Comparison of ENCODE assay signal across 21 cellular contexts in the genomic region with DNA sequence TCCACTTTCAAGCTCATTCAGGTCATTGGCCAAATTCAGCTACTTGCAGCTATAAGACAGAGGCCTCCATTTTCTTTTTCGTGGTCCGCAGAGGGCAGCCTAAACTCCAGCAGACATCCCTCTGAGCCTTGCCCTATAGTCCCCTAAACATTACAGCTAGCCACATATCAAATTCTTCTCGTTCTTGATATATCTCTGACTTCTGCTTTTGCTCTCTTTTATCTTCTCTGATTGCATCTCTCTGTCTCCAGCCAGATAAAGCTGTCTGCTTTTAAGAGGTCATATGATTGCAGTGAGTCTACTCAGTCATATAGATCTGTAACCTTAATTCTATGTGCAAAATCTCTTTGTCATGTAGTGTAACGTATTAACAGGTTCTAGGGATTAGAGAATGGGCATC.
"Had no signal": no experiment of that assay in that cellular context is flagged by ENCODE, and none has a peak within 500 bp of the region (broad histone marks: within the 10 kb centered on the region; RNA-seq: fewer than 3 reads in every experiment).

No MANE protein-coding gene starts in this region.

- H3K27ac ChIP-seq: RWPE1 had no signal

- H3K27me3 ChIP-seq: MG63 had no signal

- DNase-seq: IMR-90, Karpas-422, KG1, MG63, NCI-H1092, NCI-H1105 treated with DMSO at 0.1 percent for 48 hours, NCI-H1417 treated with DMSO at 0.1 percent for 48 hours, NCI-H146, NCI-H1694 treated with DMSO at 0.1 percent for 48 hours, NCI-H1930, NCI-H2081, NCI-H2107, NCI-H2227 treated with DMSO at 0.1 percent for 48 hours, NCI-H524, NCI-H526 treated with DMSO at 0.1 percent for 48 hours, NCI-H748 treated with DMSO at 0.1 percent for 48 hours, PC-3, SHP77 had no signal

- H3K4me3 ChIP-seq: MG63 had no signal

- ATAC-seq: HepG2, Panc1, PC-3 had no signal

- H3K36me3 ChIP-seq: MG63 had no signal

- H3K9me3 ChIP-seq: MG63 had no signal
